ENCODE assay signal across 8 cellular contexts in genomic region chr5:114360816-114361723, GRCh38. TPM values are rescaled to one million over a fixed set of nuclear protein-coding genes. Genes with fewer than 3 reads are reported as not detected.
DNase-seq lines count a peak whose midpoint lies in the region; ATAC-seq and TF ChIP-seq lines count a peak whose summit lies in the region.

No MANE protein-coding gene starts in this region.

- no peaks in the 10 kb centered on the region for H3K9me3 Mint-ChIP-seq in activated naive CD4-positive, alpha-beta T cell treated with anti-CD3 and anti-CD28 coated beads, Interleukin-2, amount 10 ng/mL, durations not matched to agents 7 days and 5 days
- H3K9me3 Mint-ChIP-seq in activated CD4-positive, alpha-beta T cell treated with anti-CD3 and anti-CD28 coated beads, Interleukin-2, amount 10 ng/mL, durations not matched to agents 24 days and 14 days = no peaks in the 10 kb centered on the region

- peaks cover 46% of the 10 kb centered on the region for H3K27me3 Mint-ChIP-seq in activated naive CD4-positive, alpha-beta T cell treated with anti-CD3 and anti-CD28 coated beads, Interleukin-2, amount 10 ng/mL, durations not matched to agents 7 days and 5 days
- H3K27me3 Mint-ChIP-seq in activated CD4-positive, alpha-beta T cell treated with anti-CD3 and anti-CD28 coated beads, Interleukin-2, amount 10 ng/mL, durations not matched to agents 24 days and 14 days = peaks cover 54% of the 10 kb centered on the region

- H3K36me3 Mint-ChIP-seq in activated naive CD4-positive, alpha-beta T cell treated with anti-CD3 and anti-CD28 coated beads, Interleukin-2, amount 10 ng/mL, durations not matched to agents 7 days and 5 days = no peaks in the 10 kb centered on the region
- no peaks in the 10 kb centered on the region for H3K36me3 Mint-ChIP-seq in activated CD4-positive, alpha-beta T cell treated with anti-CD3 and anti-CD28 coated beads, Interleukin-2, amount 10 ng/mL, durations not matched to agents 24 days and 14 days (ENCODE audit: low read depth)

- H3K4me3 ChIP-seq in WI38 (ENCODE audit: low read depth, low read length) = peak overlapping the region; percentile 59
- H3K4me3 ChIP-seq in right cardiac atrium (ENCODE audit: low read length) = peak overlapping the region; percentile 30

- no peaks in the 10 kb centered on the region for H3K9me3 ChIP-seq in right cardiac atrium (ENCODE audit: control insufficient read depth, low read length)

- H3K27ac ChIP-seq in right cardiac atrium (ENCODE audit: low read length) = peak overlapping the region; percentile 34

- 1% methylated on average over 78 of the region's 78 CpGs for WGBS in right cardiac atrium

- H3K4me1 ChIP-seq in right cardiac atrium (ENCODE audit: control insufficient read depth, insufficient read depth, low read length) = peaks cover 2% of the 10 kb centered on the region

- no peak overlapping the region for H3K4me3 Mint-ChIP-seq in activated naive CD4-positive, alpha-beta T cell treated with anti-CD3 and anti-CD28 coated beads, Interleukin-2, amount 10 ng/mL, durations not matched to agents 7 days and 5 days
- H3K4me3 Mint-ChIP-seq in activated CD4-positive, alpha-beta T cell treated with anti-CD3 and anti-CD28 coated beads, Interleukin-2, amount 10 ng/mL, durations not matched to agents 24 days and 14 days = no peak overlapping the region

- H3K27me3 ChIP-seq in right cardiac atrium (ENCODE audit: control insufficient read depth, insufficient read depth) = no peaks in the 10 kb centered on the region

- ATAC-seq in HG03442 (IDR thresholded peaks at IDR 0.05; ENCODE audit: unreplicated experiment) (peak; percentile 35), right cardiac atrium (peak; percentile 39 to 60), sciatic nerve (peak; percentile 32)

- H3K27ac Mint-ChIP-seq in activated naive CD4-positive, alpha-beta T cell treated with anti-CD3 and anti-CD28 coated beads, Interleukin-2, amount 10 ng/mL, durations not matched to agents 7 days and 5 days = no peak overlapping the region
- H3K27ac Mint-ChIP-seq in activated CD4-positive, alpha-beta T cell treated with anti-CD3 and anti-CD28 coated beads, Interleukin-2, amount 10 ng/mL, durations not matched to agents 24 days and 14 days = no peak overlapping the region

- peaks cover 4% of the 10 kb centered on the region for H3K4me1 Mint-ChIP-seq in activated naive CD4-positive, alpha-beta T cell treated with anti-CD3 and anti-CD28 coated beads, Interleukin-2, amount 10 ng/mL, durations not matched to agents 7 days and 5 days
- H3K4me1 Mint-ChIP-seq in activated CD4-positive, alpha-beta T cell treated with anti-CD3 and anti-CD28 coated beads, Interleukin-2, amount 10 ng/mL, durations not matched to agents 24 days and 14 days = no peaks in the 10 kb centered on the region

- peak; percentile 19; the same call in 1 of the 2 replicates for TF ChIP-seq CTCF in WI38 (IDR thresholded peaks at IDR 0.05; ENCODE audit: low read depth, low read length)

- peak; percentile 10 for DNase-seq in activated naive CD4-positive, alpha-beta T cell treated with anti-CD3 and anti-CD28 coated beads, Interleukin-2, amount 50 U/mL, for 16 hours
- DNase-seq in activated naive CD4-positive, alpha-beta T cell treated with anti-CD3 and anti-CD28 coated beads, Interleukin-2, amount 10 ng/mL, durations not matched to agents 7 days and 5 days = no peak
- peak; percentile 15 to 69 (median 51) for DNase-seq in right cardiac atrium
- no peak for DNase-seq in sciatic nerve (ENCODE audit: low spot score)
- no peak for DNase-seq in activated CD4-positive, alpha-beta T cell treated with anti-CD3 and anti-CD28 coated beads, Interleukin-2, amount 10 ng/mL, durations not matched to agents 24 days and 14 days
- no peak for DNase-seq in effector CD4-positive, alpha-beta T cell

- CTCF ChIA-PET in activated naive CD4-positive, alpha-beta T cell treated with anti-CD3 and anti-CD28 coated beads, Interleukin-2, amount 10 ng/mL, durations not matched to agents 7 days and 5 days (lab: Charles Lee) = no interaction called here

- intact Hi-C loops in right cardiac atrium (cut with DNase I) (no loop called here), sciatic nerve (cut with DNase I) (no loop called here)
- intact Hi-C loops in activated CD4-positive, alpha-beta T cell treated with anti-CD3 and anti-CD28 coated beads, Interleukin-2, amount 10 ng/mL, durations not matched to agents 24 days and 14 days (cut with micrococcal nuclease) = loop anchor here (10.0 kb wide), 1 partner anchor 306 kb away; no protein-coding TSS in a partner anchor

RNA-seq across cellular contexts. Expression of gene KCNN2, which starts 0.8 kb away (rescaled TPM):
- 10 to 100 TPM; 10.4 to 19.0 (median 13.4) TPM for total RNA-seq in right cardiac atrium
- polyA plus RNA-seq in right cardiac atrium = 20.6 TPM
- total RNA-seq in sciatic nerve = 0.71 TPM
- total RNA-seq in activated CD4-positive, alpha-beta T cell treated with anti-CD3 and anti-CD28 coated beads, Interleukin-2, amount 10 ng/mL, durations not matched to agents 24 days and 14 days = not detected in 2 replicates

Comparison
In these comparisons a context has a peak if more than half of its experiments do, and no peak if none do; other contexts are left out.
1. DNase-seq: peak in activated naive CD4-positive, alpha-beta T cell treated with anti-CD3 and anti-CD28 coated beads, Interleukin-2, amount 50 U/mL, for 16 hours (single experiment) and right cardiac atrium (3 of 3); none in activated naive CD4-positive, alpha-beta T cell treated with anti-CD3 and anti-CD28 coated beads, Interleukin-2, amount 10 ng/mL, durations not matched to agents 7 days and 5 days (single experiment), sciatic nerve (single experiment), activated CD4-positive, alpha-beta T cell treated with anti-CD3 and anti-CD28 coated beads, Interleukin-2, amount 10 ng/mL, durations not matched to agents 24 days and 14 days (single experiment) and effector CD4-positive, alpha-beta T cell (single experiment).
2. Peak in every context shown above with its lines, with median percentiles within 50 percentile points of each other: ATAC-seq.